ENCODE assay signal across 8 cellular contexts in the genomic region with DNA sequence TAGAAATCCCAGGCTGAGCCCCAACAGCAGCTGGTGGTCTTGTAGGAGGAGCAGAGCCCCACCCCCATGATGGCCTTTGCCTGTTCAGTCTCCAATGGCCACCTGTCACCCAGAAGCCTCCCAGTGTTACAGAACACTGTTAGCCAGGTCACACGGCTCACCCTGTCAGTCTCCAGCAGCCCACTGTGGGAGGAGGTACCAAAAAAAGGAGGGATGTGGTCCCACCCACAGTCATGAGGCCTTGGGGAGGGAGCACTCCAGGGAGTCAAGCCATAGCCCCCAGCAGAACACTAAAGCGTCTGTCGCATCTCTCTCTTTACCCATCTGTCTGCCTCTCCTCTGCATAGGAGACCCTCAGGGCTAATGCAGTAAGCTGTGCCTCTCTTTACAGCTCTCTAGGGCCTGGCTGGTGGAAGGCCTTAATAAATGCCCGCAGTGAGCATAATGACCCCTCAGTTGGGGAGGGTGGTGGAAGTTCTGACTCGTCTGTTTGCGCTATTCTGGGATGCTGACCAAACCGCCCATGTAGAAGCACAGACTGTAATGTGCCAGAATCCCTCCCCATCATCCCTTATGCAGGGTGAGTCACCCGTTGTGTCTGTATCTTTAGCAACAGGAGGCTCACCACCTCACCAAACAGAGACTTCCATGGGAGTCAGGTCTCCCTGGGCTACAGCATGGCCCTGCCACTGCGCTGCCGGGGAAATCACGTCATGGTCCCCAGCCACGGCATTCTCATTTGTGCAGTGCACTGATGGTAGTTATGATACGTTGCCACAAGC. TPM values are rescaled to one million over a fixed set of nuclear protein-coding genes. Genes with fewer than 3 reads are reported as not detected.
DNase-seq lines count a peak whose midpoint lies in the region; ATAC-seq and TF ChIP-seq lines count a peak whose summit lies in the region.
"Had no signal": no experiment of that assay in that cellular context is flagged by ENCODE, and none has a peak within 500 bp of the region (broad histone marks: within the 10 kb centered on the region; RNA-seq: fewer than 3 reads in every experiment).

No MANE protein-coding gene starts in this region.

- DNase-seq in LHCN-M2 (ENCODE audit: low read depth) (peak; percentile 92), cardiac fibroblast (ENCODE audit: low read depth in 2 of 2) (peak; percentile 93 to 94), left lung (peak in 1 of 2 donors; percentile 63), GM20000 (ENCODE audit: low spot score) (no peak), NOMO-1 treated with DMSO at 0.1 percent for 48 hours (lab: John Stamatoyannopoulos, UW; ENCODE audit: unreplicated experiment) (no peak)
- DNase-seq in activated effector memory CD4-positive, alpha-beta T cell treated with anti-CD3 and anti-CD28 coated beads, Interleukin-2, amount 50 U/mL, for 16 hours, result no peak

- no peaks in the 10 kb centered on the region for H3K27me3 ChIP-seq in left lung
- H3K27me3 ChIP-seq: Peyer's patch had no signal

- ATAC-seq in left lung, result peak; percentile 84

- H3K36me3 ChIP-seq in left lung, result no peaks in the 10 kb centered on the region
- H3K36me3 ChIP-seq: Peyer's patch had no signal

- intact Hi-C loops in left lung (cut with DNase I), result no loop called here

- TF ChIP-seq CTCF in cardiac fibroblast (IDR thresholded peaks at IDR 0.05; ENCODE audit: low read depth, low read length) (no peak), left lung (IDR thresholded peaks at IDR 0.05) (no peak), GM20000 (IDR thresholded peaks at IDR 0.05; ENCODE audit: extremely low read depth, missing control alignments) (no peak)

- H3K9me3 ChIP-seq in left lung, result no peaks in the 10 kb centered on the region
- H3K9me3 ChIP-seq: Peyer's patch had no signal

- H3K4me3 ChIP-seq in cardiac fibroblast (replicated peaks in 1 of 2; ENCODE audit: low read depth in 2 of 2, low read length in 2 of 2) (no peak overlapping the region), left lung (no peak overlapping the region)
- H3K4me3 ChIP-seq: Peyer's patch had no signal

- H3K4me1 ChIP-seq in left lung, result peaks cover 0 to 7% of the 10 kb centered on the region in 2 donors
- H3K4me1 ChIP-seq: Peyer's patch had no signal

- H3K27ac ChIP-seq in left lung, result peak overlapping the region in 1 of 2 donors; percentile 67
- H3K27ac ChIP-seq in temporal lobe (ENCODE audit: low read depth, low read length), result peak overlapping the region; percentile 75

RNA-seq across cellular contexts. Expression of gene C14orf132, which starts 14.6 kb away (rescaled TPM):
- 7.9 and 8.1 TPM in 2 replicates for total RNA-seq in LHCN-M2 (2014; rRNA removed)
- polyA plus RNA-seq in LHCN-M2 (2012), result 9.1 TPM
- 10 to 100 TPM; 23.2 to 87.8 TPM for total RNA-seq in left lung
- 41.8 TPM for total RNA-seq in temporal lobe

Comparison
In these comparisons a context has a peak if more than half of its experiments do, and no peak if none do; other contexts are left out.
1. DNase-seq: peak in LHCN-M2 (single experiment) and cardiac fibroblast (2 of 2); none in GM20000 (single experiment), activated effector memory CD4-positive, alpha-beta T cell treated with anti-CD3 and anti-CD28 coated beads, Interleukin-2, amount 50 U/mL, for 16 hours (single experiment) and NOMO-1 treated with DMSO at 0.1 percent for 48 hours (single experiment).